22 cellular contexts compared by ENCODE assay signal in the genomic region with DNA sequence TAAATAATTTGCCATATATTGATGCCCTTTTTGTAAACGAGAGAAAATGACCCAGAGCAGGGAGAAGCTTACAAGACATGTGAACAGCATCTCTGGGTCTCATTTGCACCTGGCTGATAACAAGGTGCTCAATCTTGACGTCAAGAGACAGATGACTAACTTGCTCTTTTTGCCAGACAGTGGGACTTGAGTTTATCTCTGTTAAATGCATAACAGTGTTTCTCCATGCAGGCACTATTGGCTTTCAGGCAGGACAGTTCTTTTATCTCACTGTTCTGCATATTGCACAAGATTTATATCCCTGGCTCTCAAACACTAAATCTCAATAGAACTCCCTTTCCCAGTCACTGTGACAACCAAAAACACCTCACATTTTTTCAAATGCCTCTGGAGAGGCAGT. TPM values are rescaled to one million over a fixed set of nuclear protein-coding genes. Genes with fewer than 3 reads are reported as not detected.
A peak's percentile ranks its signal among the peaks of the same experiment; 100 is the strongest.
DNase-seq lines count a peak whose midpoint lies in the region; ATAC-seq, FAIRE-seq and TF ChIP-seq lines count a peak whose summit lies in the region.
"Had no signal": no experiment of that assay in that cellular context is flagged by ENCODE, and none has a peak within 500 bp of the region (broad histone marks: within the 10 kb centered on the region; RNA-seq: fewer than 3 reads in every experiment).

No MANE protein-coding gene starts in this region.

- H3K9ac ChIP-seq in K562 (ENCODE audit: insufficient read depth in 1 of 2, low read depth in 2 of 2, low read length in 2 of 2): no peak overlapping the region
- no peak overlapping the region for H3K9ac ChIP-seq in mesendoderm (ENCODE audit: low read length)
- H3K9ac ChIP-seq: GM23248 had no signal

- no peak overlapping the region for H2BK120ac ChIP-seq in mesendoderm (ENCODE audit: low read depth, low read length)

- no peak overlapping the region for H2AK5ac ChIP-seq in mesendoderm (ENCODE audit: low read length)

- no peaks in the 10 kb centered on the region for H3K4me1 ChIP-seq in K562 (replicated peaks in 1 of 2; ENCODE audit: control insufficient read depth in 2 of 2, insufficient read depth in 2 of 2, low read length in 2 of 2)
- H3K4me1 ChIP-seq in mesendoderm (ENCODE audit: control insufficient read depth, low read depth, low read length): no peaks in the 10 kb centered on the region
- no peaks in the 10 kb centered on the region for H3K4me1 ChIP-seq in CD4-positive, alpha-beta memory T cell (ENCODE audit: insufficient read depth, low read length)
- H3K4me1 ChIP-seq: A549, BE2C had no signal

- no peak overlapping the region for H2BK5ac ChIP-seq in mesendoderm (ENCODE audit: low read length)

- in situ Hi-C loops in K562 (cut with MboI): no loop called here

- H2AFZ ChIP-seq in K562 (ENCODE audit: low read depth, low read length): no peak overlapping the region
- H2AFZ ChIP-seq: GM23248 had no signal

- CTCF ChIA-PET in HEK293T (lab: Yijun Ruan, JAX) (interaction anchor here (1.0 kb wide), 1 partner anchor 9 kb away, joined by 3 read pairs; no protein-coding TSS in a partner anchor), K562 (lab: Yijun Ruan, JAX; ENCODE audit: low intra/inter-chr PET ratio) (interaction anchor here (0.6 kb wide), 1 partner anchor 21 kb away, joined by 3 read pairs; no protein-coding TSS in a partner anchor)
- CTCF ChIA-PET in CD4-positive, alpha-beta memory T cell (lab: Charles Lee; ENCODE audit: partially characterized antibody): no interaction called here

- no peaks in the 10 kb centered on the region for H4K20me1 ChIP-seq in K562 (replicated peaks; ENCODE audit: control insufficient read depth, insufficient read depth, low read length)

- no peak overlapping the region for H3K27ac ChIP-seq in K562 (ENCODE audit: extremely low read depth, low read depth, low read length)
- no peak overlapping the region for H3K27ac ChIP-seq in mesendoderm (ENCODE audit: low read depth, low read length)
- H3K27ac ChIP-seq in CD4-positive, alpha-beta memory T cell (ENCODE audit: low read depth, low read length): no peak overlapping the region
- H3K27ac ChIP-seq: A549, C4-2B, GM23248 had no signal

- H3K27me3 ChIP-seq in K562 (ENCODE audit: control insufficient read depth in 2 of 2, insufficient read depth in 2 of 2, low read length in 2 of 2): no peaks in the 10 kb centered on the region
- H3K27me3 ChIP-seq in mesendoderm (ENCODE audit: insufficient read depth, low read length, poor library complexity): no peaks in the 10 kb centered on the region
- H3K27me3 ChIP-seq in CD4-positive, alpha-beta memory T cell (ENCODE audit: insufficient read depth, low read length): no peaks in the 10 kb centered on the region

- H3K9me3 Mint-ChIP-seq in CD4-positive, alpha-beta memory T cell: peaks cover 0 to 2% (median 0%) of the 10 kb centered on the region in 8 donors
- H3K9me3 Mint-ChIP-seq: CD8-positive, alpha-beta T cell had no signal

- H3K4me3 ChIP-seq in K562 (no peak overlapping the region), mesendoderm (ENCODE audit: low read length) (no peak overlapping the region)
- H3K4me3 ChIP-seq in CD4-positive, alpha-beta memory T cell (ENCODE audit: low read length in 2 of 2): no peak overlapping the region
- H3K4me3 ChIP-seq: A549, GM23248 had no signal

- H3K23ac ChIP-seq in mesendoderm (ENCODE audit: low read length): no peak overlapping the region

- TF ChIP-seq EP300 in K562 (IDR thresholded peaks at IDR 0.05; ENCODE audit: low read length): no peak

- H3K9me1 ChIP-seq in K562 (ENCODE audit: control insufficient read depth, insufficient read depth, low read length): no peaks in the 10 kb centered on the region

- no peak overlapping the region for H3K4me3 Mint-ChIP-seq in CD4-positive, alpha-beta memory T cell
- H3K4me3 Mint-ChIP-seq: CD8-positive, alpha-beta T cell had no signal

- H3K9me3 ChIP-seq in K562 (replicated peaks; ENCODE audit: control insufficient read depth, insufficient read depth, low read depth, low read length): no peaks in the 10 kb centered on the region
- H3K9me3 ChIP-seq in CD4-positive, alpha-beta memory T cell (ENCODE audit: control insufficient read depth in 1 of 2, low read length in 2 of 2): no peaks in the 10 kb centered on the region
- H3K9me3 ChIP-seq: A549, BE2C had no signal

- no peak overlapping the region for H3K4me2 ChIP-seq in K562 (ENCODE audit: insufficient read depth, low read length)
- H3K4me2 ChIP-seq in mesendoderm (ENCODE audit: low read length): no peak overlapping the region
- H3K4me2 ChIP-seq: A549 had no signal

- no peak overlapping the region for H3K27ac Mint-ChIP-seq in CD4-positive, alpha-beta memory T cell
- H3K27ac Mint-ChIP-seq: CD8-positive, alpha-beta T cell had no signal

- H3K4ac ChIP-seq in mesendoderm (ENCODE audit: low read depth, low read length): no peak overlapping the region

- no peaks in the 10 kb centered on the region for H3K36me3 Mint-ChIP-seq in CD4-positive, alpha-beta memory T cell
- H3K36me3 Mint-ChIP-seq: CD8-positive, alpha-beta T cell had no signal

- peak; percentile 59 for FAIRE-seq in K562 (lab: Jason Lieb, UNC)
- FAIRE-seq: A549, D721Med, GM19239, HTR-8/SVneo had no signal

- TF ChIP-seq CTCF in K562 (IDR thresholded peaks at IDR 0.05 in 2 of 3, conservative IDR thresholded peaks at IDR 0.05 in 1 of 3; ENCODE audit: insufficient read depth in 2 of 3, low read depth in 1 of 3, low read length in 3 of 3): no peak

- H4K8ac ChIP-seq in mesendoderm (ENCODE audit: low read depth, low read length): no peak overlapping the region

- no peak for DNase-seq in HEK293T (ENCODE audit: extremely low spot score)
- peak; percentile 19 for DNase-seq in NCI-H226
- no peak for DNase-seq in K562 (ENCODE audit: extremely low read depth in 1 of 4, low spot score in 3 of 4)
- peak; percentile 47 for DNase-seq in mesendoderm
- DNase-seq in UCSD-AML1 (lab: John Stamatoyannopoulos, UW; ENCODE audit: unreplicated experiment): no peak
- no peak for DNase-seq in CD4-positive, alpha-beta memory T cell
- DNase-seq in posterior cingulate gyrus: no peak
- DNase-seq: BE2C; CD8-positive, alpha-beta T cell; COR-L47; DMS153; GF-D8; GM23248; H7; IMR-90; KG1 had no signal

- 0% methylated on average over 2 of the region's 2 CpGs for WGBS in K562 (ENCODE audit: insufficient coverage, low coverage, missing lambda C conversion rate)
- no CpG with 5 or more reads among the region's 2 CpGs for WGBS in mesendoderm (ENCODE audit: extremely low coverage, insufficient coverage, low lambda C conversion rate)

- BruUV-seq in K562 (replicated peaks; lab: Mats Ljungman, UMichigan): no TSS peak

- no peaks in the 10 kb centered on the region for H3K4me1 Mint-ChIP-seq in CD4-positive, alpha-beta memory T cell

- H3K56ac ChIP-seq in mesendoderm (ENCODE audit: low read length): no peak overlapping the region

- intact Hi-C loops in K562 (cut with micrococcal nuclease): no loop called here
- intact Hi-C loops in CD4-positive, alpha-beta memory T cell (cut with micrococcal nuclease): no loop called here
- intact Hi-C loops in posterior cingulate gyrus (cut with DNase I): no loop called here

- no peak for TF ChIP-seq POLR2A in K562 (conservative IDR thresholded peaks at IDR 0.05)

- no peaks in the 10 kb centered on the region for H3K36me3 ChIP-seq in K562 (ENCODE audit: control insufficient read depth, insufficient read depth, low read length)
- no peaks in the 10 kb centered on the region for H3K36me3 ChIP-seq in mesendoderm (ENCODE audit: control insufficient read depth, insufficient read depth, low read length)
- no peaks in the 10 kb centered on the region for H3K36me3 ChIP-seq in CD4-positive, alpha-beta memory T cell (ENCODE audit: insufficient read depth, low read length)
- H3K36me3 ChIP-seq: BE2C had no signal

- H4K5ac ChIP-seq in mesendoderm (ENCODE audit: low read length): no peak overlapping the region

- H2BK15ac ChIP-seq in mesendoderm (replicated peaks; ENCODE audit: low read depth): no peak overlapping the region

- POLR2A ChIA-PET in HEK293T (lab: Yijun Ruan, JAX): no interaction called here
- POLR2A ChIA-PET in K562 (lab: Yijun Ruan, JAX): no interaction called here
- POLR2A ChIA-PET in CD4-positive, alpha-beta memory T cell (lab: Charles Lee; ENCODE audit: partially characterized antibody): no interaction called here

- no peaks in the 10 kb centered on the region for H3K27me3 Mint-ChIP-seq in CD4-positive, alpha-beta memory T cell

- H3K79me2 ChIP-seq in K562 (ENCODE audit: control insufficient read depth, insufficient read depth, low read length) (no peaks in the 10 kb centered on the region), mesendoderm (ENCODE audit: control insufficient read depth, insufficient read depth, low read length) (no peaks in the 10 kb centered on the region)

- no peak overlapping the region for H3K18ac ChIP-seq in mesendoderm (ENCODE audit: low read length)

- no peak for TF ChIP-seq RAD21 in K562 (CRISPR knock-in tag; conservative IDR thresholded peaks at IDR 0.05 in 1 of 2, IDR thresholded peaks at IDR 0.05 in 1 of 2)

- no peak for ATAC-seq in K562
- ATAC-seq: A549; CD8-positive, alpha-beta T cell had no signal

- H3K79me1 ChIP-seq in mesendoderm (ENCODE audit: low read length): no peaks in the 10 kb centered on the region

TF ChIP-seq in HEK293T, 16 proteins besides CTCF, POLR2A, EP300 and RAD21 (continues in another document):
- TF ChIP-seq LEF1 (IDR thresholded peaks at IDR 0.05; ENCODE audit: borderline replicate concordance) (no peak), BHLHE40 (IDR thresholded peaks at IDR 0.05; ENCODE audit: borderline replicate concordance) (no peak)

TF ChIP-seq in K562, 482 proteins besides CTCF, POLR2A, EP300 and RAD21:
- no peak for TF ChIP-seq TCF7 (IDR thresholded peaks at IDR 0.05; ENCODE audit: borderline replicate concordance)

RNA-seq across cellular contexts. Expression of a gene that starts 56.4 kb away (rescaled TPM):
- not detected in 2 replicates for total RNA-seq in K562 (2011; cell fraction: chromatin; rRNA removed; ENCODE audit: low replicate concordance)
- not detected in 2 replicates for total RNA-seq in K562 (2011; cell fraction: nucleolus; rRNA removed)
- total RNA-seq in K562 (2011; cell fraction: nucleoplasm; rRNA removed): not detected in 2 replicates
- total RNA-seq in K562 (2014; rRNA removed): not detected in 2 replicates
- not detected in 2 replicates for total RNA-seq in K562 (2014; rRNA removed; fragmentation: Illumina TruSeq; extraction: Trizol)
- total RNA-seq in K562 (2015; rRNA removed; fragmentation: Illumina TruSeq; extraction: Trizol): not detected in 2 replicates
- not detected in 2 replicates for total RNA-seq in K562 (2021)
- polyA plus RNA-seq in K562 (2011; rRNA removed): not detected in 2 replicates
- polyA plus RNA-seq in K562 (2011; cell fraction: cytosol; rRNA removed): not detected in 2 replicates
- polyA plus RNA-seq in K562 (2011; cell fraction: nucleus; rRNA removed): not detected in 2 replicates
- not detected in 2 replicates for polyA plus RNA-seq in K562 (2012)
- polyA plus RNA-seq in K562 (2014; fragmentation: Illumina TruSeq; extraction: Trizol): not detected in 2 replicates
- not detected for polyA plus RNA-seq in K562 (2014; fragmentation: Nextera tagmentation; extraction: Ambion mirVana)
- polyA plus RNA-seq in K562 (2014; rRNA removed): not detected in 2 replicates
- not detected in 2 replicates for polyA minus RNA-seq in K562 (2011; rRNA and poly(A)+ RNA removed)
- not detected in 2 replicates for polyA minus RNA-seq in K562 (2011; cell fraction: cytosol; rRNA and poly(A)+ RNA removed)
- not detected in 2 replicates for polyA minus RNA-seq in K562 (2011; cell fraction: nucleus; rRNA and poly(A)+ RNA removed)
- not detected for polyA plus RNA-seq in mesendoderm (2013, experiment 1 of 2)
- 0.01 TPM for polyA plus RNA-seq in mesendoderm (2013, experiment 2 of 2)
- total RNA-seq in CD4-positive, alpha-beta memory T cell: not detected
- not detected for polyA plus RNA-seq in CD4-positive, alpha-beta memory T cell
- total RNA-seq: CD8-positive, alpha-beta T cell; GM23248; H7; IMR-90 had no signal
- polyA plus RNA-seq: A549, AG04450, GM23248, IMR-90 had no signal

Comparison
In these comparisons a context has a peak if more than half of its experiments do, and no peak if none do; other contexts are left out.
1. DNase-seq: peak in NCI-H226 (single experiment) and mesendoderm (single experiment); none in HEK293T (single experiment), K562 (0 of 4), UCSD-AML1 (single experiment), CD4-positive, alpha-beta memory T cell (0 of 5) and posterior cingulate gyrus (0 of 10).